In genomic region chr9:85471791-85472190, GRCh38 we compare ENCODE assay signal across 9 cellular contexts.
"Had no signal": no experiment of that assay in that cellular context is flagged by ENCODE, and none has a peak within 500 bp of the region (broad histone marks: within the 10 kb centered on the region; RNA-seq: fewer than 3 reads in every experiment).

No MANE protein-coding gene starts in this region.

- H3K4me3 ChIP-seq: GM23248, GM23338, HAP-1 had no signal

- H3K9ac ChIP-seq: GM23248 had no signal

- H2AFZ ChIP-seq: GM23248, GM23338 had no signal

- H3K4me1 ChIP-seq: HAP-1 had no signal

- H3K9me3 ChIP-seq: HAP-1 had no signal

- H3K4me2 ChIP-seq: GM23338 had no signal

- ATAC-seq: GM23338, HCT116 had no signal

- DNase-seq: GM23248, GOT3, H7, H9, HCEC 1CT, HFFc6 had no signal

- H3K27ac ChIP-seq: GM23248 had no signal

- H3K36me3 ChIP-seq: HAP-1 had no signal
